Comparison of ENCODE assay signal across 8 cellular contexts in genomic region chr6:24359640-24360454, GRCh38. TPM values are rescaled to one million over a fixed set of nuclear protein-coding genes. Genes with fewer than 3 reads are reported as not detected.
DNase-seq lines count a peak whose midpoint lies in the region; ATAC-seq and TF ChIP-seq lines count a peak whose summit lies in the region.

No MANE protein-coding gene starts in this region.

- no peaks in the 10 kb centered on the region for H3K36me3 Mint-ChIP-seq in activated B cell treated with CpG ODN at 0.5 μM for 24 hours (ENCODE audit: low read depth)

- peak overlapping the region; percentile 62 for H3K4me3 ChIP-seq in AG04450 (ENCODE audit: low read depth, low read length)

- peaks cover 15% of the 10 kb centered on the region for H3K27me3 Mint-ChIP-seq in activated B cell treated with CpG ODN at 0.5 μM for 24 hours

- H3K4me1 Mint-ChIP-seq in activated B cell treated with CpG ODN at 0.5 μM for 24 hours: peaks cover 20% of the 10 kb centered on the region

- CTCF ChIA-PET in AG04450 (lab: Charles Lee) (interaction anchor here (0.7 to 2.2 kb wide), 5 partner anchors 17 to 77 kb away, joined by 3 to 8 read pairs (median 4); no protein-coding TSS in a partner anchor), activated B cell treated with CpG ODN at 0.5 μM for 24 hours (lab: Charles Lee) (interaction anchor here (1.1 to 1.3 kb wide), 2 partner anchors 11 to 13 kb away, joined by 4 read pairs; no protein-coding TSS in a partner anchor)

- DNase-seq in AG04450 (ENCODE audit: low read depth, low spot score) (peak; percentile 11), NCI-H2227 (lab: John Stamatoyannopoulos, UW; ENCODE audit: unreplicated experiment) (peak; percentile 99), activated B cell treated with CpG ODN at 0.5 μM for 24 hours (peak; percentile 69), islet precursor cell (peak; percentile 95)
- DNase-seq in central memory CD4-positive, alpha-beta T cell: peak; percentile 75
- peak; percentile 79 for DNase-seq in stimulated activated CD4-positive, alpha-beta T cell treated with anti-CD3 and anti-CD28 coated beads, Interleukin-12 subunit alpha, Interleukin-12 subunit beta, amount 100 ng/mL, for 4 hours

- ATAC-seq in GM18907 (IDR thresholded peaks at IDR 0.05; ENCODE audit: unreplicated experiment): peak; percentile 88
- peak; percentile 82 for ATAC-seq in HG03159 (IDR thresholded peaks at IDR 0.05; ENCODE audit: unreplicated experiment)
- ATAC-seq in activated B cell treated with CpG ODN at 0.5 μM for 24 hours (ENCODE audit: low read depth): peak; percentile 93

- POLR2A ChIA-PET in AG04450 (lab: Yijun Ruan, JAX) (no interaction called here), activated B cell treated with CpG ODN at 0.5 μM for 24 hours (lab: Charles Lee) (no interaction called here)

- no peak overlapping the region for H3K27ac ChIP-seq in AG04450 (ENCODE audit: low read depth, low read length)

- H3K27ac Mint-ChIP-seq in activated B cell treated with CpG ODN at 0.5 μM for 24 hours: peak overlapping the region; percentile 79

- intact Hi-C loops in activated B cell treated with CpG ODN at 0.5 μM for 24 hours (cut with micrococcal nuclease): loop anchor here (2.0 to 5.0 kb wide), 2 partner anchors 43 to 78 kb away; partner anchors contain the start of gene MRS2

- TF ChIP-seq CTCF in AG04450 (IDR thresholded peaks at IDR 0.05; ENCODE audit: low read depth, low read length): peak; percentile 88
- TF ChIP-seq CTCF in activated B cell treated with CpG ODN at 0.5 μM for 24 hours (IDR thresholded peaks at IDR 0.05): peak; percentile 62

- peaks cover 5% of the 10 kb centered on the region; the same call in 1 of the 2 replicates for H3K9me3 ChIP-seq in AG04450 (ENCODE audit: control insufficient read depth, insufficient read depth, low read length)

- no peaks in the 10 kb centered on the region for H3K9me3 Mint-ChIP-seq in activated B cell treated with CpG ODN at 0.5 μM for 24 hours

- peaks cover 12% of the 10 kb centered on the region for H3K27me3 ChIP-seq in AG04450 (ENCODE audit: control insufficient read depth, insufficient read depth, low read length)

- H3K4me3 Mint-ChIP-seq in activated B cell treated with CpG ODN at 0.5 μM for 24 hours: peak overlapping the region; percentile 77

RNA-seq across cellular contexts. Expression of gene DCDC2, which starts 2.0 kb away (rescaled TPM):
- polyA plus RNA-seq in AG04450 (2011; rRNA removed): 0.02 TPM in 1 of 2 replicates, not detected in the other
- not detected in 2 replicates for polyA minus RNA-seq in AG04450 (2011; rRNA and poly(A)+ RNA removed)
- total RNA-seq in activated B cell treated with CpG ODN at 0.5 μM for 24 hours: not detected in 2 replicates

RNA-seq across cellular contexts. Expression of gene MRS2, which starts 42.9 kb away (rescaled TPM):
- polyA plus RNA-seq in AG04450 (2011; rRNA removed): 15.1 and 19.9 TPM in 2 replicates
- polyA minus RNA-seq in AG04450 (2011; rRNA and poly(A)+ RNA removed): 6.3 and 16.6 TPM in 2 replicates
- total RNA-seq in activated B cell treated with CpG ODN at 0.5 μM for 24 hours: 21.8 and 24.3 TPM in 2 replicates

Comparison
In these comparisons a context has a peak if more than half of its experiments do, and no peak if none do; other contexts are left out.
1. DNase-seq: peak in every context shown above with its lines; median percentile 99 in NCI-H2227; 95 in islet precursor cell; 79 in stimulated activated CD4-positive, alpha-beta T cell treated with anti-CD3 and anti-CD28 coated beads, Interleukin-12 subunit alpha, Interleukin-12 subunit beta, amount 100 ng/mL, for 4 hours; 75 in central memory CD4-positive, alpha-beta T cell; 69 in activated B cell treated with CpG ODN at 0.5 μM for 24 hours; 11 in AG04450.